Comparison of ENCODE assay signal across 17 cellular contexts in the genomic region with DNA sequence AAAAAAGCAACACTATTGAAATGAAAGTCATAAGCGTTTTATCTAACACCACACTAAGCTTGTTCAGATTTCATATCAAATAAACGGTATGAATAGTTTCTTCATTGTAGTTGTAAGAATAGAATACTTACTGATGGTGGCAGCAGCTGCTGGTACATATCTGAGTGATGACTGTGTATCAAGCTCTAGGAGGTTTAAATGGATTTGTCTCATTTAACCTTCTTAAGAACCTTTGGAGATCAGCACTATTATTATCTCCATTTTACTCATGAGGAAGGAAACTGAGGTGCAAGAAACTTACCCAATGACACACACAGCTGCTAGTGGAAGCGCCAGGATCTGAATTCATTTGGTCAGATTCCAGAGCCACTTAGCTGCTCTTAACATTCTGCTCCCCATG.
A peak's percentile ranks its signal among the peaks of the same experiment; 100 is the strongest.
DNase-seq lines count a peak whose midpoint lies in the region; ATAC-seq and TF ChIP-seq lines count a peak whose summit lies in the region.
"Had no signal": no experiment of that assay in that cellular context is flagged by ENCODE, and none has a peak within 500 bp of the region (broad histone marks: within the 10 kb centered on the region; RNA-seq: fewer than 3 reads in every experiment).

No MANE protein-coding gene starts in this region.

- H3F3A ChIP-seq in GM23248 (ENCODE audit: insufficient read depth): peaks cover 51% of the 10 kb centered on the region

- H3K4me3 ChIP-seq in GM23248 (no peak overlapping the region), foreskin fibroblast (ENCODE audit: low read depth in 1 of 2, low read length in 2 of 2) (no peak overlapping the region), H7 (ENCODE audit: insufficient read depth, low read depth, low read length) (no peak overlapping the region)
- H3K4me3 ChIP-seq: SK-N-MC, smooth muscle cell, vagina had no signal

- H3K36me3 ChIP-seq in GM23248 (ENCODE audit: low read depth) (no peaks in the 10 kb centered on the region), H7 (replicated peaks; ENCODE audit: control insufficient read depth, insufficient read depth, low read length) (no peaks in the 10 kb centered on the region)
- H3K36me3 ChIP-seq: vagina had no signal

- TF ChIP-seq CTCF in foreskin fibroblast (IDR thresholded peaks at IDR 0.05; ENCODE audit: low read depth, low read length): no peak

- no peaks in the 10 kb centered on the region for H4K20me1 ChIP-seq in GM23248 (ENCODE audit: insufficient read depth)

- H3K27me3 ChIP-seq in GM23248 (replicated peaks; ENCODE audit: insufficient read depth) (no peaks in the 10 kb centered on the region), H7 (ENCODE audit: control insufficient read depth, insufficient read depth, low read length) (no peaks in the 10 kb centered on the region)
- H3K27me3 ChIP-seq: vagina had no signal

- H3K9ac ChIP-seq in GM23248: no peak overlapping the region

- DNase-seq in GM23248: peak; percentile 62
- peak; percentile 72 for DNase-seq in amniotic epithelial cell (ENCODE audit: low read depth)
- peak; percentile 52 to 69 for DNase-seq in foreskin fibroblast
- peak; percentile 36 for DNase-seq in renal cortical epithelial cell (ENCODE audit: low read depth)
- DNase-seq in NCI-H2227 treated with DMSO at 0.1 percent for 48 hours (lab: John Stamatoyannopoulos, UW): no peak
- no peak for DNase-seq in activated naive CD4-positive, alpha-beta T cell treated with anti-CD3 and anti-CD28 coated beads, Interleukin-2, amount 50 U/mL, for 72 hours (ENCODE audit: low spot score in 2 of 2)
- DNase-seq in H7: no peak
- DNase-seq: activated CD8-positive, alpha-beta T cell treated with anti-CD3 and anti-CD28 coated beads for 36 hours; foreskin melanocyte; H9; NCI-H1105 treated with DMSO at 0.1 percent for 48 hours had no signal

- H3K9me2 ChIP-seq in GM23248 (ENCODE audit: insufficient read depth): no peaks in the 10 kb centered on the region

- H3K4me1 ChIP-seq in GM23248 (ENCODE audit: insufficient read depth): peaks cover 42% of the 10 kb centered on the region

- no peaks in the 10 kb centered on the region for H3K9me3 Mint-ChIP-seq in activated naive CD4-positive, alpha-beta T cell treated with anti-CD3 and anti-CD28 coated beads, Interleukin-2, amount 50 U/mL, for 72 hours
- H3K9me3 Mint-ChIP-seq: activated CD8-positive, alpha-beta T cell treated with anti-CD3 and anti-CD28 coated beads for 36 hours; activated T-helper 1 cell treated with anti-CD3 and anti-CD28 coated beads, Interleukin-12 subunit alpha, Interleukin-12 subunit beta, Interleukin-2, Interleukin-4 antibody, amounts not matched to agents 30 ng/mL and 10 ng/mL and 1 ng/mL, durations not matched to agents 14 hours and 24 hours and 36 hours; H9; stimulated activated naive CD8-positive, alpha-beta T cell treated with anti-CD3 and anti-CD28 coated beads, Interleukin-15, Interleukin-2, amounts not matched to agents 100 ng/mL and 50 ng/mL, for 24 hours had no signal

- in situ Hi-C loops in GM23248 (cut with MboI): no loop called here

- no peak overlapping the region for H3K27ac Mint-ChIP-seq in activated naive CD4-positive, alpha-beta T cell treated with anti-CD3 and anti-CD28 coated beads, Interleukin-2, amount 50 U/mL, for 72 hours
- H3K27ac Mint-ChIP-seq: activated CD8-positive, alpha-beta T cell treated with anti-CD3 and anti-CD28 coated beads for 36 hours; activated T-helper 1 cell treated with anti-CD3 and anti-CD28 coated beads, Interleukin-12 subunit alpha, Interleukin-12 subunit beta, Interleukin-2, Interleukin-4 antibody, amounts not matched to agents 30 ng/mL and 10 ng/mL and 1 ng/mL, durations not matched to agents 14 hours and 24 hours and 36 hours; stimulated activated naive CD8-positive, alpha-beta T cell treated with anti-CD3 and anti-CD28 coated beads, Interleukin-15, Interleukin-2, amounts not matched to agents 100 ng/mL and 50 ng/mL, for 24 hours had no signal

- WGBS in GM23248 (ENCODE audit: low coverage in 1 of 2, low lambda C conversion rate in 2 of 2, missing lambda C conversion rate in 2 of 2), 2 experiments: 90 to 91% methylated on average over 3 of the region's 3 CpGs

- H3K27ac ChIP-seq in GM23248: no peak overlapping the region
- H3K27ac ChIP-seq: SK-N-MC, vagina had no signal

- no peak overlapping the region for H2AFZ ChIP-seq in GM23248

- no peak for ATAC-seq in activated naive CD4-positive, alpha-beta T cell treated with anti-CD3 and anti-CD28 coated beads, Interleukin-2, amount 50 U/mL, for 72 hours
- ATAC-seq in GM19455 (IDR thresholded peaks at IDR 0.05; ENCODE audit: unreplicated experiment): no peak
- ATAC-seq: activated CD8-positive, alpha-beta T cell treated with anti-CD3 and anti-CD28 coated beads for 36 hours had no signal

- no peak overlapping the region for H3K4me2 ChIP-seq in GM23248 (ENCODE audit: unreplicated experiment)
- H3K4me2 ChIP-seq: smooth muscle cell had no signal

- H3K36me3 Mint-ChIP-seq in activated naive CD4-positive, alpha-beta T cell treated with anti-CD3 and anti-CD28 coated beads, Interleukin-2, amount 50 U/mL, for 72 hours: no peaks in the 10 kb centered on the region

- no peaks in the 10 kb centered on the region for H3K9me3 ChIP-seq in GM23248 (ENCODE audit: low read depth)
- H3K9me3 ChIP-seq: vagina had no signal

- peaks cover 89% of the 10 kb centered on the region for H3K79me2 ChIP-seq in GM23248 (ENCODE audit: insufficient read depth)

Comparison
In these comparisons a context has a peak if more than half of its experiments do, and no peak if none do; other contexts are left out.
1. DNase-seq: peak in GM23248 (single experiment), amniotic epithelial cell (single experiment), foreskin fibroblast (2 of 2) and renal cortical epithelial cell (single experiment); none in NCI-H2227 treated with DMSO at 0.1 percent for 48 hours (single experiment), activated naive CD4-positive, alpha-beta T cell treated with anti-CD3 and anti-CD28 coated beads, Interleukin-2, amount 50 U/mL, for 72 hours (0 of 2) and H7 (single experiment).